Comparison of ENCODE assay signal across 19 cellular contexts in the genomic region with DNA sequence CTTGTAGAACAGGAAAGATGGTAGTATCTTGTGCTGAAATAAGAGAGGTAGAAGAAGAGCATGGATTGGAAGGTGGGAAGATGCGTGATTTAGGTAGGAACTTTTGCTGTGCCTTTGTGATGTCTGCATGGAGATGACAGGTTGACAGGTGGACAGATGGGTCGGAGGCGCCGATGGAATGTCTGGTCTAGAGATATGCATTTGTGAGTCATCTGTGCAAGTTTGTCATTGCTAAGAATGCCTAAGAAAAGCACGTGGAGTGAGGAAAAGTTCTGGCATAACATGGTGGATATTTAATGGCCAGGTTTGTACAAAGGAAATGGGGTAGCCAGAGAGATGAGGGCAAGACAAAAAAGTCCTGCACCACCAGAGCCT.
DNase-seq lines count a peak whose midpoint lies in the region; ATAC-seq and TF ChIP-seq lines count a peak whose summit lies in the region.
"Had no signal": no experiment of that assay in that cellular context is flagged by ENCODE, and none has a peak within 500 bp of the region (broad histone marks: within the 10 kb centered on the region; RNA-seq: fewer than 3 reads in every experiment).

No MANE protein-coding gene starts in this region.

- intact Hi-C loops in Caco-2 (cut with micrococcal nuclease; ENCODE audit: unreplicated experiment) (loop anchor here (10.0 kb wide), 2 partner anchors 87 to 267 kb away; no protein-coding TSS in a partner anchor), tibial artery (cut with DNase I; ENCODE audit: low total_unique reads) (no loop called here)

- H4K8ac ChIP-seq in trophoblast cell (ENCODE audit: low read depth, low read length): no peak overlapping the region

- no TSS peak for BruUV-seq in Caco-2 (replicated peaks; lab: Mats Ljungman, UMichigan)

- H3K4me1 ChIP-seq in Caco-2: peaks cover 38% of the 10 kb centered on the region
- H3K4me1 ChIP-seq in RWPE2 (ENCODE audit: insufficient read depth, poor library complexity, severe bottlenecking): no peaks in the 10 kb centered on the region
- peaks cover 0 to 2% of the 10 kb centered on the region in 2 experiments for H3K4me1 ChIP-seq in trophoblast cell (ENCODE audit: control insufficient read depth in 1 of 2, insufficient read depth in 2 of 2, low read length in 2 of 2)
- H3K4me1 ChIP-seq in tibial artery: peaks cover 0 to 48% (median 27%) of the 10 kb centered on the region in 4 donors
- H3K4me1 ChIP-seq: A549, SJSA1 had no signal

- H3K79me1 ChIP-seq in trophoblast cell (ENCODE audit: low read length): peaks cover 4% of the 10 kb centered on the region

- no peak overlapping the region for H2BK5ac ChIP-seq in trophoblast cell (ENCODE audit: low read depth, low read length, poor library complexity)

- H3K4ac ChIP-seq in trophoblast cell (ENCODE audit: low read depth, low read length): no peak overlapping the region

- no peaks in the 10 kb centered on the region for H3K36me3 Mint-ChIP-seq in Caco-2 (ENCODE audit: insufficient read depth, unreplicated experiment)

- no peak overlapping the region for H2AK5ac ChIP-seq in trophoblast cell (ENCODE audit: low read length)

- CTCF ChIA-PET in Caco-2 (lab: Charles Lee): no interaction called here

- ATAC-seq in RWPE2 (ENCODE audit: low read depth) (peak; percentile 41; the same call in 1 of the 3 replicates), GM21423 (IDR thresholded peaks at IDR 0.05; ENCODE audit: unreplicated experiment) (no peak), HG03097 (IDR thresholded peaks at IDR 0.05; ENCODE audit: low FRiP score, unreplicated experiment) (no peak)
- ATAC-seq: A549, GM12878 had no signal

- H3K23ac ChIP-seq in trophoblast cell (ENCODE audit: low read length): no peak overlapping the region

- no peaks in the 10 kb centered on the region for H3K79me2 ChIP-seq in trophoblast cell (ENCODE audit: control insufficient read depth, insufficient read depth, low read length, poor library complexity)

- no peak overlapping the region for H2BK120ac ChIP-seq in trophoblast cell (ENCODE audit: insufficient read depth, low read length, poor library complexity)

- H3K9me3 ChIP-seq in Caco-2 (peaks cover 5% of the 10 kb centered on the region; the same call in 1 of the 2 replicates), RWPE2 (ENCODE audit: severe bottlenecking) (no peaks in the 10 kb centered on the region), trophoblast cell (ENCODE audit: insufficient read depth, low read depth, low read length) (no peaks in the 10 kb centered on the region), tibial artery (no peaks in the 10 kb centered on the region)
- H3K9me3 ChIP-seq: A549, SJSA1 had no signal

- POLR2A ChIA-PET in Caco-2 (lab: Charles Lee): no interaction called here

- WGBS in trophoblast cell (ENCODE audit: extremely low coverage, insufficient coverage, insufficient read length): no CpG with 5 or more reads among the region's 5 CpGs

- H4K91ac ChIP-seq in trophoblast cell (ENCODE audit: low read depth, low read length): no peak overlapping the region

- no peak overlapping the region for H2BK12ac ChIP-seq in trophoblast cell (ENCODE audit: low read length)

- no peak overlapping the region for H4K12ac ChIP-seq in trophoblast cell (ENCODE audit: low read depth, low read length)

- H3K4me3 ChIP-seq in Caco-2 (ENCODE audit: low read depth, low read length): no peak overlapping the region
- H3K4me3 ChIP-seq in RWPE2 (ENCODE audit: severe bottlenecking): no peak overlapping the region
- H3K4me3 ChIP-seq in trophoblast cell (ENCODE audit: low read depth, low read length): no peak overlapping the region
- H3K4me3 ChIP-seq in tibial artery: no peak overlapping the region
- H3K4me3 ChIP-seq: A549, GM12878, SJSA1 had no signal

- no peak overlapping the region for H2AFZ ChIP-seq in trophoblast cell (ENCODE audit: insufficient read depth, low read length, poor library complexity)

- H3K9me3 Mint-ChIP-seq in Caco-2 (ENCODE audit: unreplicated experiment): peaks cover 13% of the 10 kb centered on the region

- H3K18ac ChIP-seq in trophoblast cell (ENCODE audit: low read length): no peak overlapping the region

- no peak overlapping the region for H3K14ac ChIP-seq in trophoblast cell (ENCODE audit: low read length)

- H3K27me3 Mint-ChIP-seq in Caco-2 (ENCODE audit: insufficient read depth, unreplicated experiment): no peaks in the 10 kb centered on the region

- H3K36me3 ChIP-seq in Caco-2 (ENCODE audit: control insufficient read depth, insufficient read depth, low read length): no peaks in the 10 kb centered on the region
- no peaks in the 10 kb centered on the region for H3K36me3 ChIP-seq in RWPE2 (ENCODE audit: low read depth)
- H3K36me3 ChIP-seq in trophoblast cell (ENCODE audit: control insufficient read depth in 1 of 2, insufficient read depth in 2 of 2, low read length in 2 of 2): no peaks in the 10 kb centered on the region
- H3K36me3 ChIP-seq in tibial artery: no peaks in the 10 kb centered on the region
- H3K36me3 ChIP-seq: SJSA1 had no signal

- TF ChIP-seq CTCF in Caco-2 (IDR thresholded peaks at IDR 0.05; ENCODE audit: insufficient read depth in 1 of 2, low read depth in 1 of 2, low read length in 1 of 2, severe bottlenecking in 1 of 2, unreplicated experiment in 1 of 2): no peak
- TF ChIP-seq CTCF in RWPE2 (IDR thresholded peaks at IDR 0.05; ENCODE audit: poor library complexity, severe bottlenecking): no peak
- no peak for TF ChIP-seq CTCF in tibial artery (IDR thresholded peaks at IDR 0.05)

- H3K27me3 ChIP-seq in Caco-2 (replicated peaks; ENCODE audit: control insufficient read depth, insufficient read depth, low read length) (no peaks in the 10 kb centered on the region), RWPE2 (ENCODE audit: insufficient read depth, poor library complexity, severe bottlenecking) (no peaks in the 10 kb centered on the region), trophoblast cell (ENCODE audit: insufficient read depth, low read length) (no peaks in the 10 kb centered on the region), tibial artery (no peaks in the 10 kb centered on the region)
- H3K27me3 ChIP-seq: SJSA1 had no signal

- no peak overlapping the region for H3K4me2 ChIP-seq in trophoblast cell (ENCODE audit: low read length)
- H3K4me2 ChIP-seq: A549, KMS-11 had no signal

- no peak overlapping the region for H3K27ac Mint-ChIP-seq in Caco-2 (ENCODE audit: unreplicated experiment)

- H3K27ac ChIP-seq in RWPE2 (ENCODE audit: poor library complexity, severe bottlenecking): no peak overlapping the region
- H3K27ac ChIP-seq in cingulate gyrus (ENCODE audit: low read depth, low read length): peak overlapping the region; percentile 98
- no peak overlapping the region for H3K27ac ChIP-seq in trophoblast cell (ENCODE audit: low read depth, low read length)
- H3K27ac ChIP-seq in tibial artery: no peak overlapping the region
- H3K27ac ChIP-seq: A549, C4-2B, KMS-11, SJSA1 had no signal

- no peak overlapping the region for H3K4me3 Mint-ChIP-seq in Caco-2 (ENCODE audit: unreplicated experiment)

- peaks cover 16% of the 10 kb centered on the region for H3K4me1 Mint-ChIP-seq in Caco-2 (ENCODE audit: low read depth, unreplicated experiment)

- DNase-seq in Caco-2 (peak; percentile 52 to 65), RWPE2 (ENCODE audit: low spot score) (no peak), trophoblast cell (peak; percentile 60 to 81), HUDEP-2 (lab: John Stamatoyannopoulos, UW; ENCODE audit: unreplicated experiment in 76 of 76) (no peak), tibial artery (no peak)
- DNase-seq: COR-L47, DMS53, HCEC 1CT, MM.1S, NCI-H1930, NCI-H510A treated with DMSO at 0.1 percent for 48 hours had no signal

- no peak overlapping the region for H3K9ac ChIP-seq in trophoblast cell (ENCODE audit: low read length)
- H3K9ac ChIP-seq: KMS-11 had no signal

Comparison
In these comparisons a context has a peak if more than half of its experiments do, and no peak if none do; other contexts are left out.
1. DNase-seq: peak in Caco-2 (2 of 2) and trophoblast cell (2 of 2); none in RWPE2 (single experiment), HUDEP-2 (0 of 76) and tibial artery (0 of 2).